10 cellular contexts compared by ENCODE assay signal in the genomic region with DNA sequence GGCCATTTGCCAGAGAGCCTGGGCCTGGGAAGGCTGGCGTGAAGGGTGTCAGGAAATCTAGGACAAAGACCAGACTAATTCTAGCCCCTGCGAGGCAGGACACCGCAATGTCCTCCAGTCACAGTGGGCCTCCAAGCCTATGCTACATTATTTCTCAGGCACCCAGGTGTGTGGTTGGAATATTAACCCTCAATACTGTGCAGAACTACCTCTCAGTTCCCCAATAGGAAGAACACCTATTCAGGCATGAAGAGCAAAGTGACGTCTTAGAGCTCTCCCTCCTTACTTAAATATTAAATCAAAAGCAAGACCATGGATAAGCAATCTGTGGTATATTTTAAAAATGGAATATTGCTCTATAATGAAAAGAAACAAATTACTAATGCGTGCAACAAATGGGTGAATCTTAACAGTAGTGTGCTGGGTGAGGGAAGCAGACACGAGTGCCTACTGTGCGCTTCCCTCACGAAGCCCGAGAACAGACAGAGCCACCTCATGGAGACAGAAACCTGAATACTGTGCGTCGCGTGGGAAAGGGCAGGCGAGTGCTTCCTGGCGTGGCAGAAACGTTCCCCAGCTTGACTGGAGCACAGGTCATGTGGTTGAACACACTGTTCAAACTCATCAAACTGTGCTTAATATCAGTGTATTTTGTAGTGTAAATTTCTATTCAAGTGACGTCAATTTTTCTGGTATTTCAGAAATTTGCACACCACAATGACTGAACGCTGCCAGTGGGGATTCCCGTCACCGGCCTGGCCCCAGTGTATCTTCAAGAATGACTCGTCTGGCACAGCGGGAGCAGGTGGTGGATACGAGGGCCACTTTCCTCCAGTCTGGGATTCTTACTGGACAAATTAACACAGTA. TPM values are rescaled to one million over a fixed set of nuclear protein-coding genes. Genes with fewer than 3 reads are reported as not detected.
DNase-seq lines count a peak whose midpoint lies in the region; ATAC-seq and TF ChIP-seq lines count a peak whose summit lies in the region.
"Had no signal": no experiment of that assay in that cellular context is flagged by ENCODE, and none has a peak within 500 bp of the region (broad histone marks: within the 10 kb centered on the region; RNA-seq: fewer than 3 reads in every experiment).

No MANE protein-coding gene starts in this region.

- H2AFZ ChIP-seq in DND-41 (ENCODE audit: low read depth, low read length) (no peak overlapping the region), GM23248 (no peak overlapping the region)

- H3K9me3 ChIP-seq in DND-41 (ENCODE audit: insufficient read depth, low read length, severe bottlenecking), result no peaks in the 10 kb centered on the region
- no peaks in the 10 kb centered on the region for H3K9me3 ChIP-seq in left lung
- H3K9me3 ChIP-seq in GM23248 (ENCODE audit: low read depth), result no peaks in the 10 kb centered on the region

- 91 to 93% methylated on average over 22 of the region's 22 CpGs for WGBS in GM23248 (ENCODE audit: low coverage in 1 of 2, low lambda C conversion rate in 2 of 2, missing lambda C conversion rate in 2 of 2), 2 experiments

- H3K9ac ChIP-seq in DND-41 (ENCODE audit: low read depth, low read length) (no peak overlapping the region), GM23248 (no peak overlapping the region)

- H3K27me3 ChIP-seq in DND-41 (ENCODE audit: insufficient read depth, low read length, poor library complexity) (no peaks in the 10 kb centered on the region), left lung (no peaks in the 10 kb centered on the region), GM23248 (replicated peaks; ENCODE audit: insufficient read depth) (no peaks in the 10 kb centered on the region)

- no peaks in the 10 kb centered on the region for H3F3A ChIP-seq in GM23248 (ENCODE audit: insufficient read depth)

- H3K27ac ChIP-seq in DND-41 (ENCODE audit: low read length) (0 out of 2 replicates have a peak overlapping the region, but pooled peaks have one; percentile 10), left lung (no peak overlapping the region), GM23248 (no peak overlapping the region)
- H3K27ac ChIP-seq: C4-2B had no signal

- H3K4me1 ChIP-seq in DND-41 (ENCODE audit: insufficient read depth, low read length), result no peaks in the 10 kb centered on the region
- no peaks in the 10 kb centered on the region for H3K4me1 ChIP-seq in left lung
- no peaks in the 10 kb centered on the region for H3K4me1 ChIP-seq in GM23248 (ENCODE audit: insufficient read depth)

- H3K4me2 ChIP-seq in DND-41 (ENCODE audit: insufficient read depth, low read length), result no peak overlapping the region
- H3K4me2 ChIP-seq in GM23248 (ENCODE audit: unreplicated experiment), result no peak overlapping the region

- no peaks in the 10 kb centered on the region for H3K9me2 ChIP-seq in GM23248 (ENCODE audit: insufficient read depth)

- H3K79me2 ChIP-seq in DND-41 (ENCODE audit: insufficient read depth, low read length), result no peaks in the 10 kb centered on the region
- H3K79me2 ChIP-seq in GM23248 (ENCODE audit: insufficient read depth), result no peaks in the 10 kb centered on the region

- H4K20me1 ChIP-seq in DND-41 (ENCODE audit: insufficient read depth, low read length) (no peaks in the 10 kb centered on the region; the same call in 1 of the 2 replicates), GM23248 (ENCODE audit: insufficient read depth) (no peaks in the 10 kb centered on the region)

- DNase-seq in DND-41, result no peak
- peak; percentile 73 for DNase-seq in astrocyte of the cerebellum (ENCODE audit: low read depth)
- DNase-seq in left lung, result no peak
- no peak for DNase-seq in ACHN
- DNase-seq in GM23248, result no peak
- DNase-seq in NCI-H82 treated with DMSO at 0.1 percent for 48 hours (lab: John Stamatoyannopoulos, UW; ENCODE audit: unreplicated experiment), result no peak
- DNase-seq: SHP77 treated with DMSO at 0.1 percent for 48 hours had no signal

- TF ChIP-seq CTCF in DND-41 (IDR thresholded peaks at IDR 0.05; ENCODE audit: borderline replicate concordance, extremely low read depth, low read length, poor library complexity, severe bottlenecking), result no peak
- no peak for TF ChIP-seq CTCF in astrocyte of the cerebellum (IDR thresholded peaks at IDR 0.05; ENCODE audit: low read depth, low read length, missing control alignments)
- no peak for TF ChIP-seq CTCF in left lung (IDR thresholded peaks at IDR 0.05)

- ATAC-seq in DND-41 (ENCODE audit: insufficient read depth, low read depth) (no peak), GM19025 (IDR thresholded peaks at IDR 0.05; ENCODE audit: low read depth, unreplicated experiment) (peak; percentile 48), HG02981 (IDR thresholded peaks at IDR 0.05; ENCODE audit: unreplicated experiment) (peak; percentile 56), left lung (no peak)

- H3K36me3 ChIP-seq in DND-41 (ENCODE audit: insufficient read depth, low read length) (peaks cover 51% of the 10 kb centered on the region), left lung (no peaks in the 10 kb centered on the region), GM23248 (ENCODE audit: low read depth) (no peaks in the 10 kb centered on the region)

- H3K4me3 ChIP-seq in DND-41 (ENCODE audit: low read depth in 1 of 2, low read length in 2 of 2), result no peak overlapping the region
- no peak overlapping the region for H3K4me3 ChIP-seq in astrocyte of the cerebellum (ENCODE audit: low read depth, low read length)
- no peak overlapping the region for H3K4me3 ChIP-seq in left lung
- H3K4me3 ChIP-seq in GM23248, result no peak overlapping the region

- in situ Hi-C loops in astrocyte of the cerebellum (cut with HindIII; ENCODE audit: low sequenced_read_pairs) (no loop called here), ACHN (cut with HindIII; ENCODE audit: low pct_ligation_motif_present, low pct_unique_long_range_greater_than_20kb, low sequenced_read_pairs) (no loop called here), GM23248 (cut with MboI) (no loop called here)

- intact Hi-C loops in left lung (cut with DNase I), result no loop called here

RNA-seq across cellular contexts. Expression of a gene that starts 15.5 kb away (rescaled TPM):
- 1 to 10 TPM; 4.0 to 6.9 TPM for total RNA-seq in left lung
- not detected in 2 replicates for total RNA-seq in GM23248 (2014; rRNA removed; shearing (Covaris generic))
- polyA plus RNA-seq in GM23248 (2016; fragmentation: Nextera tagmentation; extraction: Ambion mirVana), result 0.13 TPM in 1 of 2 replicates, not detected in the other

Comparison
In these comparisons a context has a peak if more than half of its experiments do, and no peak if none do; other contexts are left out.
1. ATAC-seq: peak in GM19025 (single experiment) and HG02981 (single experiment); none in DND-41 (single experiment) and left lung (single experiment).